Comparison of ENCODE assay signal across 1 cellular context in genomic region chr16:31134091-31134571, GRCh38.
TF ChIP-seq lines count a peak whose summit lies in the region.

No MANE protein-coding gene starts in this region.

TF ChIP-seq in GM12891, 5 proteins besides CTCF, POLR2A, EP300 and RAD21:
- TF ChIP-seq SPI1 (IDR thresholded peaks at IDR 0.05; ENCODE audit: low read depth, low read length) (no peak), PAX5 (IDR thresholded peaks at IDR 0.05; ENCODE audit: insufficient read depth, low read length, severe bottlenecking) (no peak), POU2F2 (IDR thresholded peaks at IDR 0.05; ENCODE audit: low read depth, low read length) (no peak), POLR2AphosphoS5 (IDR thresholded peaks at IDR 0.05; ENCODE audit: low read depth, low read length) (no peak), TAF1 (IDR thresholded peaks at IDR 0.05; ENCODE audit: low read depth, low read length) (no peak)
TF ChIP-seq in GM12891: peak in this region for 0.
